ENCODE assay signal across 10 cellular contexts in the genomic region with DNA sequence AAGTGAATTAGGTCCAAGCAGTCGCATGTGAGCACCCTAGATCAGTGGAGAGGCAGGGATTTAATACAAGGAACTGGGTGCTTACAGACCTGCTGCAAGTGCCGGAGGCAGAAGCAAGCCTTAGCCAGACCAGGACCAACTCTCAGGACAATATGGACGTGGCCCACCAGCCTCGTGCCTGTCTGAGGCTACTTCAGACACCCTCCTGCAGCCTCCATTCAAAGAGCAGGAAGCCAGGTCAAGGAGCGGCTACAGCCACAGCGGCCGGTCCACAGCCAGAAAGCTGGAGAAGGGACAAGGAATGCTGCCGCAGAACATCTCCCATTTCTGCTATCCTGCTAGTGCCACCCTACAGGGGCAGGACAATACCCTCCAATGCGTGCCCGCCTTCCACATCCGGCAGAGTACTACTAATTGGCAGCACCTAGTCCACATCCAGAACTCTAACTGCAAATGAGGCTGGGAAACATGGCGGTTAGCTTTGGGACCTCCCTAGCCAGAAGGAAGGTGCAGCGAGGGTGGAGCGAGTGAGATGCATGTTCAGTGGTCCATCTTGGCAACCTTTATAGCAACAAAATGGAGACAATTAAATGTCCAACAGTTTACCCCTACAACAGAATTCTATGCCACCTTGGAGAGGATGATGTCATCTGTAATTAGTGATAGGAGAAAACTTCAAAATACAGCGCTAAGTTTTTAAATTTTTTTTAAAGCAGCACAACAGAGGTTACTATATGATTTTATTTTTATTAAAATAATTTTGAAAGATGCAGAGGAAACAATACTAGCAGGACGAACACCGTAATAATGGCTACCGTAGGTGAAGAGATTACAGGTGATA. TPM values are rescaled to one million over a fixed set of nuclear protein-coding genes. Genes with fewer than 3 reads are reported as not detected.
DNase-seq lines count a peak whose midpoint lies in the region; ATAC-seq, FAIRE-seq and TF ChIP-seq lines count a peak whose summit lies in the region.
"Had no signal": no experiment of that assay in that cellular context is flagged by ENCODE, and none has a peak within 500 bp of the region (broad histone marks: within the 10 kb centered on the region; RNA-seq: fewer than 3 reads in every experiment).

No MANE protein-coding gene starts in this region.

- H3K4me1 ChIP-seq in HepG2 (ENCODE audit: insufficient read depth, low read length) = peaks cover 79% of the 10 kb centered on the region
- peaks cover 11 to 50% (median 39%) of the 10 kb centered on the region in 5 donors for H3K4me1 ChIP-seq in subcutaneous abdominal adipose tissue (ENCODE audit: control insufficient read depth in 5 of 5, insufficient read depth in 5 of 5, low read length in 5 of 5)

- CTCF ChIA-PET in HepG2 (lab: Yijun Ruan, JAX; ENCODE audit: low intra/inter-chr PET ratio, low total read pairs) = interaction anchor here (2.3 kb wide), 1 partner anchor 20 kb away, joined by 7 read pairs; no protein-coding TSS in a partner anchor

- H3K27me3 Mint-ChIP-seq in activated T-cell treated with anti-CD3 and anti-CD28 coated beads, Interleukin-2, amount 50 U/mL, for 72 hours (ENCODE audit: low read depth) = peaks cover 16% of the 10 kb centered on the region
- H3K27me3 Mint-ChIP-seq in activated T-helper 17 cell treated with anti-CD3 and anti-CD28 coated beads, Interleukin-2, amount 50 U/mL, for 72 hours = peaks cover 3% of the 10 kb centered on the region

- H3K79me2 ChIP-seq in HepG2 (ENCODE audit: insufficient read depth, low read length) = peaks cover 38% of the 10 kb centered on the region

- peaks cover 17% of the 10 kb centered on the region for H3K4me1 Mint-ChIP-seq in activated T-cell treated with anti-CD3 and anti-CD28 coated beads, Interleukin-2, amount 50 U/mL, for 72 hours (ENCODE audit: low read depth)
- H3K4me1 Mint-ChIP-seq in activated T-helper 17 cell treated with anti-CD3 and anti-CD28 coated beads, Interleukin-2, amount 50 U/mL, for 72 hours = peaks cover 10% of the 10 kb centered on the region

- no peak for ATAC-seq in activated T-cell treated with anti-CD3 and anti-CD28 coated beads, Interleukin-2, amount 50 U/mL, for 72 hours (replicated peaks in 1 of 2)
- ATAC-seq in activated T-helper 17 cell treated with anti-CD3 and anti-CD28 coated beads, Interleukin-2, amount 50 U/mL, for 72 hours (replicated peaks) = no peak
- ATAC-seq in HepG2 (no peak), HG02852 (IDR thresholded peaks at IDR 0.05; ENCODE audit: unreplicated experiment) (no peak)

- no peak overlapping the region for H2AFZ ChIP-seq in HepG2 (ENCODE audit: low read length)

- H3K9ac ChIP-seq in HepG2 (ENCODE audit: insufficient read depth, low read depth, low read length) (peak overlapping the region; percentile 89), subcutaneous abdominal adipose tissue (ENCODE audit: low read length in 5 of 5) (no peak overlapping the region)

- TF ChIP-seq CTCF in HepG2 (CRISPR knock-in tag; IDR thresholded peaks at IDR 0.05) = no peak

- H3K4me2 ChIP-seq in HepG2 (ENCODE audit: low read depth, low read length) = peak overlapping the region; percentile 93

- peak overlapping the region; percentile 89 for H3K27ac Mint-ChIP-seq in activated T-cell treated with anti-CD3 and anti-CD28 coated beads, Interleukin-2, amount 50 U/mL, for 72 hours
- peak overlapping the region; percentile 91 for H3K27ac Mint-ChIP-seq in activated T-helper 17 cell treated with anti-CD3 and anti-CD28 coated beads, Interleukin-2, amount 50 U/mL, for 72 hours

- H3K9me3 Mint-ChIP-seq in activated T-cell treated with anti-CD3 and anti-CD28 coated beads, Interleukin-2, amount 50 U/mL, for 72 hours = no peaks in the 10 kb centered on the region
- H3K9me3 Mint-ChIP-seq in activated T-helper 17 cell treated with anti-CD3 and anti-CD28 coated beads, Interleukin-2, amount 50 U/mL, for 72 hours = no peaks in the 10 kb centered on the region

- TF ChIP-seq RAD21 in HepG2 (CRISPR knock-in tag; IDR thresholded peaks at IDR 0.05) = no peak

- H3K36me3 ChIP-seq in HepG2 (replicated peaks in 1 of 2; ENCODE audit: control insufficient read depth in 1 of 2, insufficient read depth in 2 of 2, low read length in 2 of 2) (peaks cover 11 to 21% of the 10 kb centered on the region in 2 experiments), subcutaneous abdominal adipose tissue (ENCODE audit: control insufficient read depth in 5 of 5, insufficient read depth in 5 of 5, low read length in 5 of 5) (peaks cover 0 to 12% (median 9%) of the 10 kb centered on the region in 5 donors)
- H3K36me3 ChIP-seq: prostate gland had no signal

- H3K9me3 ChIP-seq in HepG2 (ENCODE audit: low read length) (no peaks in the 10 kb centered on the region), subcutaneous abdominal adipose tissue (ENCODE audit: control insufficient read depth in 5 of 5, low read length in 5 of 5) (no peaks in the 10 kb centered on the region)
- H3K9me3 ChIP-seq: prostate gland had no signal

- TF ChIP-seq POLR2A in HepG2 (IDR thresholded peaks at IDR 0.05; ENCODE audit: insufficient read depth in 1 of 2, low read depth in 2 of 2, low read length in 2 of 2) = no peak

- H3K27me3 ChIP-seq in HepG2 (ENCODE audit: control insufficient read depth in 1 of 2, insufficient read depth in 2 of 2, low read length in 2 of 2) (no peaks in the 10 kb centered on the region; a peak in 1 of 5 replicates), subcutaneous abdominal adipose tissue (ENCODE audit: control insufficient read depth in 5 of 5, insufficient read depth in 4 of 5, low read length in 5 of 5) (no peaks in the 10 kb centered on the region)

- no peaks in the 10 kb centered on the region for H4K20me1 ChIP-seq in HepG2 (ENCODE audit: insufficient read depth, low read length)

- peaks cover 2 to 6% of the 10 kb centered on the region in 2 donors for H3K36me3 Mint-ChIP-seq in activated T-cell treated with anti-CD3 and anti-CD28 coated beads, Interleukin-2, amount 50 U/mL, for 72 hours (ENCODE audit: insufficient read depth in 2 of 2)
- H3K36me3 Mint-ChIP-seq in activated T-helper 17 cell treated with anti-CD3 and anti-CD28 coated beads, Interleukin-2, amount 50 U/mL, for 72 hours (ENCODE audit: low read depth) = peaks cover 13% of the 10 kb centered on the region

- intact Hi-C loops in HepG2 (cut with micrococcal nuclease; ENCODE audit: unreplicated experiment) = loop anchor here (2.0 kb wide), 1 partner anchor 17 kb away; no protein-coding TSS in a partner anchor

- DNase-seq in activated T-cell treated with anti-CD3 and anti-CD28 coated beads, Interleukin-2, amount 50 U/mL, for 72 hours = no peak
- DNase-seq in activated T-cell treated with anti-CD3 and anti-CD28 coated beads, Interleukin-2, amount 50 U/mL, for 48 hours = no peak
- no peak for DNase-seq in HepG2 (ENCODE audit: low spot score)
- DNase-seq in amygdala (lab: John Stamatoyannopoulos, UW) = no peak
- no peak for DNase-seq in occipital lobe (lab: John Stamatoyannopoulos, UW)
- DNase-seq: NCI-H1436 treated with DMSO at 0.1 percent for 48 hours had no signal

- H3K4me3 Mint-ChIP-seq in activated T-cell treated with anti-CD3 and anti-CD28 coated beads, Interleukin-2, amount 50 U/mL, for 72 hours = peak overlapping the region; percentile 92 to 97
- H3K4me3 Mint-ChIP-seq in activated T-helper 17 cell treated with anti-CD3 and anti-CD28 coated beads, Interleukin-2, amount 50 U/mL, for 72 hours = peak overlapping the region; percentile 96

- in situ Hi-C loops in HepG2 (cut with HindIII; ENCODE audit: extremely low pct_ligation_motif_present, low pct_unique_long_range_greater_than_20kb) = no loop called here

- no peak for FAIRE-seq in HepG2 (lab: Jason Lieb, UNC)

- no peak for TF ChIP-seq EP300 in HepG2 (IDR thresholded peaks at IDR 0.05; ENCODE audit: low read depth in 2 of 2, low read length in 2 of 2)
- TF ChIP-seq EP300 in HepG2 (CRISPR knock-in tag; IDR thresholded peaks at IDR 0.05; ENCODE audit: borderline replicate concordance) = no peak

- no peak overlapping the region for H3K4me3 ChIP-seq in HepG2 (replicated peaks in 1 of 3; ENCODE audit: insufficient read depth in 1 of 3, low read depth in 2 of 3, low read length in 3 of 3)
- peak overlapping the region in 4 of 5 donors; percentile 85 to 89 (median 86) for H3K4me3 ChIP-seq in subcutaneous abdominal adipose tissue (ENCODE audit: low read depth in 1 of 5, low read length in 5 of 5)

- peak overlapping the region; percentile 79 for H3K27ac ChIP-seq in HepG2 (ENCODE audit: extremely low read length, insufficient read depth, low read length)
- H3K27ac ChIP-seq in subcutaneous abdominal adipose tissue (ENCODE audit: low read depth, low read length) = peak overlapping the region; percentile 95

- 95% methylated on average over 13 of the region's 18 CpGs for WGBS in HepG2 (ENCODE audit: low lambda C conversion rate)

- BruUV-seq in HepG2 (replicated peaks; lab: Mats Ljungman, UMichigan) = TSS peak; percentile 90

- POLR2A ChIA-PET in HepG2 (lab: Yijun Ruan, JAX) = interaction anchor here (1.2 to 3.1 kb wide), 4 partner anchors 10 to 483 kb away, joined by 4 to 16 read pairs (median 6); no protein-coding TSS in a partner anchor

RNA-seq across cellular contexts. Expression of a gene that starts 1.0 kb away (rescaled TPM):
- 10 to 100 TPM in 1 of 2 donors, 1 to 10 TPM in 1; 9.1 to 10.2 TPM for total RNA-seq in activated T-cell treated with anti-CD3 and anti-CD28 coated beads, Interleukin-2, amount 50 U/mL, for 72 hours
- 10 to 100 TPM; 15.6 to 29.1 TPM for total RNA-seq in activated T-helper 17 cell treated with anti-CD3 and anti-CD28 coated beads, Interleukin-2, amount 50 U/mL, for 72 hours
- total RNA-seq in HepG2 (2016; rRNA removed; fragmentation: Illumina TruSeq; extraction: Trizol) = 125 and 159 TPM in 2 replicates
- total RNA-seq in HepG2 (2016; cell fraction: cytosol; rRNA removed; fragmentation: Illumina TruSeq; extraction: Trizol; ENCODE audit: low read depth) = 11.5 TPM in 2 replicates
- 126 and 146 TPM in 2 replicates for total RNA-seq in HepG2 (2016; cell fraction: insoluble cytoplasmic fraction; rRNA removed; fragmentation: Illumina TruSeq; extraction: Trizol)
- total RNA-seq in HepG2 (2016; cell fraction: membrane; rRNA removed; fragmentation: Illumina TruSeq; extraction: Trizol) = 48.8 and 50.7 TPM in 2 replicates
- 50.9 and 56.2 TPM in 2 replicates for total RNA-seq in HepG2 (2016; cell fraction: nucleus; rRNA removed; fragmentation: Illumina TruSeq; extraction: Trizol)
- 45.1 and 49.5 TPM in 2 replicates for polyA plus RNA-seq in HepG2 (2011; rRNA removed)
- polyA plus RNA-seq in HepG2 (2011; cell fraction: cytosol; rRNA removed) = 39.2 and 42.4 TPM in 2 replicates
- polyA plus RNA-seq in HepG2 (2011; cell fraction: nucleus; rRNA removed) = 15.7 and 19.6 TPM in 2 replicates
- polyA plus RNA-seq in HepG2 (2012) = 51.6 and 52.8 TPM in 2 replicates
- polyA plus RNA-seq in HepG2 (2016; cell fraction: cytosol; fragmentation: Illumina TruSeq; extraction: Trizol; ENCODE audit: low read depth) = 7.5 and 7.7 TPM in 2 replicates
- polyA plus RNA-seq in HepG2 (2016; cell fraction: insoluble cytoplasmic fraction; fragmentation: Illumina TruSeq; extraction: Trizol; ENCODE audit: low read depth) = 131 and 144 TPM in 2 replicates
- polyA plus RNA-seq in HepG2 (2016; cell fraction: membrane; fragmentation: Illumina TruSeq; extraction: Trizol; ENCODE audit: low read depth) = 23.3 and 23.6 TPM in 2 replicates
- 57.5 and 58.3 TPM in 2 replicates for polyA plus RNA-seq in HepG2 (2016; cell fraction: nucleus; fragmentation: Illumina TruSeq; extraction: Trizol; ENCODE audit: insufficient read depth, low read depth)
- 58.5 and 119 TPM in 2 replicates for polyA minus RNA-seq in HepG2 (2011; rRNA and poly(A)+ RNA removed; ENCODE audit: low replicate concordance)
- polyA minus RNA-seq in HepG2 (2011; cell fraction: cytosol; rRNA and poly(A)+ RNA removed) = 51.9 and 56.8 TPM in 2 replicates
- 20.2 and 23.6 TPM in 2 replicates for polyA minus RNA-seq in HepG2 (2011; cell fraction: nucleus; rRNA and poly(A)+ RNA removed)
- 11.9 TPM for total RNA-seq in occipital lobe

RNA-seq across cellular contexts. Expression of a gene that starts 32.8 kb away (rescaled TPM):
- not detected for total RNA-seq in activated T-cell treated with anti-CD3 and anti-CD28 coated beads, Interleukin-2, amount 50 U/mL, for 72 hours
- total RNA-seq in activated T-helper 17 cell treated with anti-CD3 and anti-CD28 coated beads, Interleukin-2, amount 50 U/mL, for 72 hours = not detected
- total RNA-seq in HepG2 (2016; rRNA removed; fragmentation: Illumina TruSeq; extraction: Trizol) = 0.24 and 0.44 TPM in 2 replicates
- total RNA-seq in HepG2 (2016; cell fraction: cytosol; rRNA removed; fragmentation: Illumina TruSeq; extraction: Trizol; ENCODE audit: low read depth) = not detected in 2 replicates
- total RNA-seq in HepG2 (2016; cell fraction: insoluble cytoplasmic fraction; rRNA removed; fragmentation: Illumina TruSeq; extraction: Trizol) = 0.24 TPM in 1 of 2 replicates, not detected in the other
- not detected in 2 replicates for total RNA-seq in HepG2 (2016; cell fraction: membrane; rRNA removed; fragmentation: Illumina TruSeq; extraction: Trizol)
- not detected in 2 replicates for total RNA-seq in HepG2 (2016; cell fraction: nucleus; rRNA removed; fragmentation: Illumina TruSeq; extraction: Trizol)
- 0.07 TPM in 1 of 2 replicates, not detected in the other for polyA plus RNA-seq in HepG2 (2011; rRNA removed)
- 0.12 TPM in 1 of 2 replicates, not detected in the other for polyA plus RNA-seq in HepG2 (2011; cell fraction: cytosol; rRNA removed)
- not detected in 2 replicates for polyA plus RNA-seq in HepG2 (2011; cell fraction: nucleus; rRNA removed)
- not detected in 2 replicates for polyA plus RNA-seq in HepG2 (2012)
- not detected in 2 replicates for polyA plus RNA-seq in HepG2 (2016; cell fraction: cytosol; fragmentation: Illumina TruSeq; extraction: Trizol; ENCODE audit: low read depth)
- polyA plus RNA-seq in HepG2 (2016; cell fraction: insoluble cytoplasmic fraction; fragmentation: Illumina TruSeq; extraction: Trizol; ENCODE audit: low read depth) = not detected in 2 replicates
- not detected in 2 replicates for polyA plus RNA-seq in HepG2 (2016; cell fraction: membrane; fragmentation: Illumina TruSeq; extraction: Trizol; ENCODE audit: low read depth)
- polyA plus RNA-seq in HepG2 (2016; cell fraction: nucleus; fragmentation: Illumina TruSeq; extraction: Trizol; ENCODE audit: insufficient read depth, low read depth) = not detected in 2 replicates
- polyA minus RNA-seq in HepG2 (2011; rRNA and poly(A)+ RNA removed; ENCODE audit: low replicate concordance) = not detected in 2 replicates
- not detected in 2 replicates for polyA minus RNA-seq in HepG2 (2011; cell fraction: cytosol; rRNA and poly(A)+ RNA removed)
- polyA minus RNA-seq in HepG2 (2011; cell fraction: nucleus; rRNA and poly(A)+ RNA removed) = not detected in 2 replicates
- total RNA-seq in occipital lobe = 67.1 TPM

Comparison
In these comparisons a context has a peak if more than half of its experiments do, and no peak if none do; other contexts are left out.
1. H3K4me3 ChIP-seq: peak in subcutaneous abdominal adipose tissue (4 of 5); none in HepG2 (0 of 3).
2. RNA of a gene that starts 32.8 kb away (total RNA-seq): 67.1 TPM in occipital lobe (single experiment); 0.24 to 0.44 TPM in HepG2, not detected in activated T-cell treated with anti-CD3 and anti-CD28 coated beads, Interleukin-2, amount 50 U/mL, for 72 hours and not detected in activated T-helper 17 cell treated with anti-CD3 and anti-CD28 coated beads, Interleukin-2, amount 50 U/mL, for 72 hours; every median in the first group is over 10 times any median in the second.